ENCODE assay signal across 16 cellular contexts in genomic region chr1:100445565-100445964, GRCh38.
DNase-seq lines count a peak whose midpoint lies in the region; TF ChIP-seq lines count a peak whose summit lies in the region.
"Had no signal": no experiment of that assay in that cellular context is flagged by ENCODE, and none has a peak within 500 bp of the region (broad histone marks: within the 10 kb centered on the region; RNA-seq: fewer than 3 reads in every experiment).

No MANE protein-coding gene starts in this region.

- peaks cover 4% of the 10 kb centered on the region for H3K9me3 Mint-ChIP-seq in activated T-cell treated with anti-CD3 and anti-CD28 coated beads, Interleukin-2, amount 50 U/mL, for 24 hours
- peaks cover 4% of the 10 kb centered on the region for H3K9me3 Mint-ChIP-seq in T-helper 1 cell treated with Interleukin-12 subunit alpha and Interleukin-12 subunit beta and Interleukin-4 antibody, amounts not matched to agents 30 μg/mL and 1 μg/mL, for 36 hours
- H3K9me3 Mint-ChIP-seq: brain had no signal

- H3K36me3 Mint-ChIP-seq in activated T-cell treated with anti-CD3 and anti-CD28 coated beads, Interleukin-2, amount 50 U/mL, for 24 hours (ENCODE audit: low read depth), result peaks cover 62% of the 10 kb centered on the region
- peaks cover 62% of the 10 kb centered on the region for H3K36me3 Mint-ChIP-seq in T-helper 1 cell treated with Interleukin-12 subunit alpha and Interleukin-12 subunit beta and Interleukin-4 antibody, amounts not matched to agents 30 μg/mL and 1 μg/mL, for 36 hours (ENCODE audit: low read depth)
- H3K36me3 Mint-ChIP-seq: brain had no signal

- H3K4me3 ChIP-seq in spleen (no peak overlapping the region), foreskin fibroblast (ENCODE audit: low read depth in 1 of 2, low read length in 2 of 2) (no peak overlapping the region), brain microvascular endothelial cell (ENCODE audit: low read depth, low read length) (no peak overlapping the region)
- H3K4me3 ChIP-seq: SJSA1, tibial artery had no signal

- DNase-seq in activated T-cell treated with anti-CD3 and anti-CD28 coated beads, Interleukin-2, amount 50 U/mL, for 24 hours, result no peak
- DNase-seq in activated T-cell treated with anti-CD3 and anti-CD28 coated beads, Interleukin-2, amount 50 U/mL, for 1 hour, result no peak
- DNase-seq in dermis blood vessel endothelial cell (peak; percentile 26), spleen (no peak), iPS-NIHi7 (ENCODE audit: extremely low spot score) (no peak), foreskin fibroblast (no peak), brain microvascular endothelial cell (no peak)
- DNase-seq: Calu3, Kasumi-1, left ventricle myocardium superior, NCI-H1694, NCI-H446 treated with DMSO at 0.1 percent for 48 hours, tibial artery had no signal

- no peaks in the 10 kb centered on the region for H3K27me3 Mint-ChIP-seq in activated T-cell treated with anti-CD3 and anti-CD28 coated beads, Interleukin-2, amount 50 U/mL, for 24 hours
- H3K27me3 Mint-ChIP-seq in T-helper 1 cell treated with Interleukin-12 subunit alpha and Interleukin-12 subunit beta and Interleukin-4 antibody, amounts not matched to agents 30 μg/mL and 1 μg/mL, for 36 hours (ENCODE audit: low read depth), result no peaks in the 10 kb centered on the region
- H3K27me3 Mint-ChIP-seq: brain had no signal

- intact Hi-C loops in spleen (cut with DNase I; ENCODE audit: low total_unique reads), result no loop called here

- no peaks in the 10 kb centered on the region for H3K27me3 ChIP-seq in spleen (replicated peaks in 1 of 7)
- H3K27me3 ChIP-seq in brain microvascular endothelial cell (replicated peaks), result no peaks in the 10 kb centered on the region
- H3K27me3 ChIP-seq: SJSA1, tibial artery had no signal

- TF ChIP-seq CTCF in spleen (IDR thresholded peaks at IDR 0.05 in 8 of 11, conservative IDR thresholded peaks at IDR 0.05 in 3 of 11) (no peak), foreskin fibroblast (IDR thresholded peaks at IDR 0.05; ENCODE audit: low read depth, low read length) (no peak), brain microvascular endothelial cell (IDR thresholded peaks at IDR 0.05; ENCODE audit: low read depth, low read length, missing control alignments) (no peak)

- no peaks in the 10 kb centered on the region for H3K9me3 ChIP-seq in spleen
- H3K9me3 ChIP-seq: SJSA1, tibial artery had no signal

- in situ Hi-C loops in brain microvascular endothelial cell (cut with HindIII; ENCODE audit: low pct_ligation_motif_present, low sequenced_read_pairs), result no loop called here

- H3K27ac ChIP-seq in spleen, result peak overlapping the region in 6 of 8 donors; percentile 7 to 85 (median 74)
- H3K27ac ChIP-seq in brain microvascular endothelial cell, result no peak overlapping the region
- H3K27ac ChIP-seq: SJSA1, tibial artery had no signal

- TF ChIP-seq POLR2A in spleen (IDR thresholded peaks at IDR 0.05), result no peak

- H3K4me3 Mint-ChIP-seq in activated T-cell treated with anti-CD3 and anti-CD28 coated beads, Interleukin-2, amount 50 U/mL, for 24 hours, result peak overlapping the region; percentile 47
- H3K4me3 Mint-ChIP-seq in T-helper 1 cell treated with Interleukin-12 subunit alpha and Interleukin-12 subunit beta and Interleukin-4 antibody, amounts not matched to agents 30 μg/mL and 1 μg/mL, for 36 hours, result peak overlapping the region; percentile 52
- H3K4me3 Mint-ChIP-seq: brain had no signal

- peaks cover 7 to 54% (median 38%) of the 10 kb centered on the region in 6 donors for H3K4me1 ChIP-seq in spleen
- H3K4me1 ChIP-seq: SJSA1, tibial artery had no signal

- peaks cover 87% of the 10 kb centered on the region for H3K4me1 Mint-ChIP-seq in activated T-cell treated with anti-CD3 and anti-CD28 coated beads, Interleukin-2, amount 50 U/mL, for 24 hours (ENCODE audit: low read depth)
- H3K4me1 Mint-ChIP-seq in T-helper 1 cell treated with Interleukin-12 subunit alpha and Interleukin-12 subunit beta and Interleukin-4 antibody, amounts not matched to agents 30 μg/mL and 1 μg/mL, for 36 hours (ENCODE audit: low read depth), result peaks cover 75% of the 10 kb centered on the region
- H3K4me1 Mint-ChIP-seq: brain had no signal

- H3K36me3 ChIP-seq in spleen (peaks cover 0 to 24% (median 0%) of the 10 kb centered on the region in 6 donors), brain microvascular endothelial cell (replicated peaks) (no peaks in the 10 kb centered on the region)
- H3K36me3 ChIP-seq: SJSA1, tibial artery had no signal

- H3K27ac Mint-ChIP-seq in activated T-cell treated with anti-CD3 and anti-CD28 coated beads, Interleukin-2, amount 50 U/mL, for 24 hours, result peak overlapping the region; percentile 97
- peak overlapping the region; percentile 98 for H3K27ac Mint-ChIP-seq in T-helper 1 cell treated with Interleukin-12 subunit alpha and Interleukin-12 subunit beta and Interleukin-4 antibody, amounts not matched to agents 30 μg/mL and 1 μg/mL, for 36 hours
- H3K27ac Mint-ChIP-seq: brain had no signal
